ENCODE assay signal across 30 cellular contexts in genomic region chr12:69002969-69003368, GRCh38.
"Had no signal": no experiment of that assay in that cellular context is flagged by ENCODE, and none has a peak within 500 bp of the region (broad histone marks: within the 10 kb centered on the region; RNA-seq: fewer than 3 reads in every experiment).

No MANE protein-coding gene starts in this region.

- H3K9ac ChIP-seq: SK-N-SH had no signal

- DNase-seq: activated CD4-positive, alpha-beta T cell treated with anti-CD3 and anti-CD28 coated beads, Interleukin-2, amount 10 ng/mL, durations not matched to agents 24 days and 14 days; activated CD4-positive, alpha-beta T cell treated with anti-CD3 and anti-CD28 coated beads, Interleukin-2, amount 50 U/mL, for 4 hours; activated CD8-positive, alpha-beta T cell treated with anti-CD3 and anti-CD28 coated beads for 36 hours; activated effector memory CD4-positive, alpha-beta T cell treated with anti-CD3 and anti-CD28 coated beads, Interleukin-2, amount 50 U/mL, for 16 hours; activated naive CD4-positive, alpha-beta T cell; activated naive CD4-positive, alpha-beta T cell treated with anti-CD3 and anti-CD28 coated beads, Interleukin-2, amount 50 U/mL, for 16 hours; activated naive CD8-positive, alpha-beta T cell treated with anti-CD3 and anti-CD28 coated beads for 36 hours; activated T-cell treated with anti-CD3 and anti-CD28 coated beads, Interleukin-2, amount 50 U/mL, for 1 hour; activated T-cell treated with anti-CD3 and anti-CD28 coated beads, Interleukin-2, amount 50 U/mL, for 72 hours; amniotic stem cell; aorta; Kasumi-1; KG1; MG63; NCI-H1048; NCI-H1105 treated with DMSO at 0.1 percent for 48 hours; NCI-H1436; NCI-H1694; NCI-H1930; NCI-H2081 treated with DMSO at 0.1 percent for 48 hours; NCI-H226; NCI-H446 treated with DMSO at 0.1 percent for 48 hours; NCI-H524 treated with DMSO at 0.1 percent for 48 hours; NK-92 treated with Interleukin-12 subunit alpha and Interleukin-12 subunit beta, amount 100 ng/mL, for 24 hours; PC-9; SHP77; SJCRH30; SK-N-SH had no signal

- H3K9me3 ChIP-seq: MG63, SJCRH30, SK-N-SH had no signal

- H3K4me3 ChIP-seq: cardiac muscle cell, MG63, PC-9, SJCRH30 had no signal

- H3K27me3 ChIP-seq: cardiac muscle cell, MG63, SJCRH30 had no signal

- H3K27ac ChIP-seq: cardiac muscle cell, PC-9, SJCRH30 had no signal

- ATAC-seq: activated CD8-positive, alpha-beta T cell treated with anti-CD3 and anti-CD28 coated beads for 36 hours; activated T-cell treated with anti-CD3 and anti-CD28 coated beads, Interleukin-2, amount 50 U/mL, for 72 hours; activated T-helper 17 cell treated with anti-CD3 and anti-CD28 coated beads, Interleukin-2, amount 50 U/mL, for 72 hours had no signal

- H3K36me3 ChIP-seq: cardiac muscle cell, MG63, SJCRH30 had no signal

- H2AFZ ChIP-seq: PC-9 had no signal

- H3K4me2 ChIP-seq: PC-9, SK-N-SH had no signal
